Comparison of ENCODE assay signal across 8 cellular contexts in the genomic region with DNA sequence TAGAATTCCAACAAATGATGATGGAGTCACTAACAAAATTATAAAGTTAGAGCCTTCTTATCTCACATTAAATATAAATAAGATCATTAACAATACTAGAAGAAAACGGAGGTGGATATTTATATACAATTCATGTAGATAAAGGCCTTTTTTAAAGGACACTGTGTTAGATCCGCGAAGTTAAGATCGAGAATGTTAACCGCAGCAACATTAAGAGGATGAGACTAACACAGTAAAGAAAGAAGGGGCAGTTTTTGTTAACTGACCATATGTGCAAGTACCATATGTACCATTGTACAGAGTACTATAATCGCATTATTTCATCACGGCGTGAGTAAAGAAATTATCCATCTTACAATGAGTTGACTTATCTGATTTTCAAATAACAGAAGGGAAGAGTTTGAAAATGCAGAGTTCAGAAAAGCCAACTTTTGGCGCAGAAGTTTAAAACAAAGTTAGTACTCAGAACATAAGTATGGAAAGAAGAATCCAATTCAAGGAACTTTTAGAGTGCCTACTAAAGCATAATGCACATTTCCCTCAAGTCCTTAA. TPM values are rescaled to one million over a fixed set of nuclear protein-coding genes. Genes with fewer than 3 reads are reported as not detected.
DNase-seq lines count a peak whose midpoint lies in the region; FAIRE-seq and TF ChIP-seq lines count a peak whose summit lies in the region.

No MANE protein-coding gene starts in this region.

- H3K4me1 Mint-ChIP-seq in T-helper 2 cell treated with Interferon-gamma antibody and Interleukin-4, amounts not matched to agents 5 μg/mL and 100 μg/mL, for 36 hours (ENCODE audit: low read depth): peaks cover 30% of the 10 kb centered on the region
- H3K4me1 Mint-ChIP-seq in activated CD4-positive, alpha-beta memory T cell treated with anti-CD3 and anti-CD28 coated beads, Interleukin-2, amount 10 ng/mL, durations not matched to agents 7 days and 5 days: peaks cover 19% of the 10 kb centered on the region

- H3K9me3 Mint-ChIP-seq in T-helper 2 cell treated with Interferon-gamma antibody and Interleukin-4, amounts not matched to agents 5 μg/mL and 100 μg/mL, for 36 hours: peaks cover 11% of the 10 kb centered on the region
- H3K9me3 Mint-ChIP-seq in activated CD4-positive, alpha-beta memory T cell treated with anti-CD3 and anti-CD28 coated beads, Interleukin-2, amount 10 ng/mL, durations not matched to agents 7 days and 5 days: peaks cover 12% of the 10 kb centered on the region

- peak overlapping the region; percentile 96 for H3K27ac Mint-ChIP-seq in T-helper 2 cell treated with Interferon-gamma antibody and Interleukin-4, amounts not matched to agents 5 μg/mL and 100 μg/mL, for 36 hours
- peak overlapping the region; percentile 85 for H3K27ac Mint-ChIP-seq in activated CD4-positive, alpha-beta memory T cell treated with anti-CD3 and anti-CD28 coated beads, Interleukin-2, amount 10 ng/mL, durations not matched to agents 7 days and 5 days

- CTCF ChIA-PET in activated CD4-positive, alpha-beta memory T cell treated with anti-CD3 and anti-CD28 coated beads, Interleukin-2, amount 10 ng/mL, durations not matched to agents 7 days and 5 days (lab: Charles Lee): no interaction called here

- no peak for DNase-seq in T-helper 2 cell treated with Interferon-gamma antibody and Interleukin-4, amounts not matched to agents 5 μg/mL and 100 μg/mL, for 36 hours (ENCODE audit: low spot score)
- DNase-seq in T-helper 2 cell (no peak), superior temporal gyrus (ENCODE audit: extremely low spot score) (peak; percentile 53), GM10266 (ENCODE audit: extremely low spot score) (no peak)
- no peak for DNase-seq in activated CD4-positive, alpha-beta memory T cell treated with anti-CD3 and anti-CD28 coated beads, Interleukin-2, amount 10 ng/mL, durations not matched to agents 7 days and 5 days
- DNase-seq in activated effector memory CD4-positive, alpha-beta T cell treated with Interleukin-2 at 50 U/mL for 16 hours: no peak
- DNase-seq in stimulated activated CD4-positive, alpha-beta T cell treated with anti-CD3 and anti-CD28 coated beads, Interleukin-4, amount 100 ng/mL, for 24 hours: no peak

- POLR2A ChIA-PET in activated CD4-positive, alpha-beta memory T cell treated with anti-CD3 and anti-CD28 coated beads, Interleukin-2, amount 10 ng/mL, durations not matched to agents 7 days and 5 days (lab: Charles Lee): interaction anchor here (1.7 kb wide), 1 partner anchor 20 kb away, joined by 5 read pairs; no protein-coding TSS in a partner anchor

- peak overlapping the region; percentile 89 for H3K4me3 Mint-ChIP-seq in T-helper 2 cell treated with Interferon-gamma antibody and Interleukin-4, amounts not matched to agents 5 μg/mL and 100 μg/mL, for 36 hours
- H3K4me3 Mint-ChIP-seq in activated CD4-positive, alpha-beta memory T cell treated with anti-CD3 and anti-CD28 coated beads, Interleukin-2, amount 10 ng/mL, durations not matched to agents 7 days and 5 days: peak overlapping the region; percentile 92

- FAIRE-seq in islet of Langerhans (lab: Jason Lieb, UNC): peak; percentile 27

- H3K36me3 Mint-ChIP-seq in T-helper 2 cell treated with Interferon-gamma antibody and Interleukin-4, amounts not matched to agents 5 μg/mL and 100 μg/mL, for 36 hours (ENCODE audit: low read depth): peaks cover 21% of the 10 kb centered on the region
- peaks cover 21% of the 10 kb centered on the region for H3K36me3 Mint-ChIP-seq in activated CD4-positive, alpha-beta memory T cell treated with anti-CD3 and anti-CD28 coated beads, Interleukin-2, amount 10 ng/mL, durations not matched to agents 7 days and 5 days (ENCODE audit: low read depth)

- TF ChIP-seq CTCF in GM10266 (IDR thresholded peaks at IDR 0.05; ENCODE audit: control insufficient read depth, insufficient read depth, low read depth, missing control alignments): no peak

- H3K27me3 Mint-ChIP-seq in T-helper 2 cell treated with Interferon-gamma antibody and Interleukin-4, amounts not matched to agents 5 μg/mL and 100 μg/mL, for 36 hours (ENCODE audit: low read depth): peaks cover 17% of the 10 kb centered on the region
- peaks cover 17% of the 10 kb centered on the region for H3K27me3 Mint-ChIP-seq in activated CD4-positive, alpha-beta memory T cell treated with anti-CD3 and anti-CD28 coated beads, Interleukin-2, amount 10 ng/mL, durations not matched to agents 7 days and 5 days

RNA-seq across cellular contexts. Expression of a gene that starts 1.4 kb away (rescaled TPM):
- total RNA-seq in activated CD4-positive, alpha-beta memory T cell treated with anti-CD3 and anti-CD28 coated beads, Interleukin-2, amount 10 ng/mL, durations not matched to agents 7 days and 5 days: 10 to 100 TPM; 11.5 to 12.1 TPM
